In genomic region chr11:87722756-87723599, GRCh38 we compare ENCODE assay signal across 2 cellular contexts.
TF ChIP-seq lines count a peak whose summit lies in the region.

No MANE protein-coding gene starts in this region.

TF ChIP-seq in HCT116, 20 proteins besides CTCF, POLR2A, EP300 and RAD21:
- TF ChIP-seq ZBTB33 (IDR thresholded peaks at IDR 0.05; ENCODE audit: extremely low read depth, insufficient replicate concordance, low read length), result no peak

TF ChIP-seq in endothelial cell of umbilical vein, 7 proteins besides CTCF, POLR2A, EP300 and RAD21:
- TF ChIP-seq MYC (IDR thresholded peaks at IDR 0.05; ENCODE audit: low read depth, low read length) (no peak), GATA2 (IDR thresholded peaks at IDR 0.05; ENCODE audit: insufficient read depth, insufficient read length, low read depth, low read length) (no peak), MAX (IDR thresholded peaks at IDR 0.05; ENCODE audit: insufficient read depth, insufficient read length) (no peak), POLR2AphosphoS5 (IDR thresholded peaks at IDR 0.05; ENCODE audit: insufficient read depth, low read depth, low read length) (no peak), FOS (IDR thresholded peaks at IDR 0.05; ENCODE audit: borderline replicate concordance, insufficient read depth, low read length) (no peak), JUN (IDR thresholded peaks at IDR 0.05; ENCODE audit: borderline replicate concordance, insufficient read depth, insufficient read length, low read depth) (no peak), EZH2 (IDR thresholded peaks at IDR 0.05; ENCODE audit: borderline replicate concordance, low read depth, low read length, severe bottlenecking) (no peak)
TF ChIP-seq in endothelial cell of umbilical vein: peak in this region for 0.
